ENCODE assay signal across 8 cellular contexts in genomic region chr2:42493468-42493884, GRCh38. TPM values are rescaled to one million over a fixed set of nuclear protein-coding genes. Genes with fewer than 3 reads are reported as not detected.
DNase-seq lines count a peak whose midpoint lies in the region; ATAC-seq lines count a peak whose summit lies in the region.

No MANE protein-coding gene starts in this region.

- peak overlapping the region in 3 of 4 donors; percentile 67 to 77 (median 74) for H3K4me3 Mint-ChIP-seq in CD4-positive, CD25-positive, alpha-beta regulatory T cell
- H3K4me3 Mint-ChIP-seq in activated naive CD8-positive, alpha-beta T cell treated with anti-CD3 and anti-CD28 coated beads for 36 hours, result peak overlapping the region; percentile 59

- H3K9me3 Mint-ChIP-seq in CD4-positive, CD25-positive, alpha-beta regulatory T cell, result peaks cover 0 to 2% (median 0%) of the 10 kb centered on the region in 7 donors
- H3K9me3 Mint-ChIP-seq in activated naive CD8-positive, alpha-beta T cell treated with anti-CD3 and anti-CD28 coated beads for 36 hours, result no peaks in the 10 kb centered on the region

- H3K27me3 ChIP-seq in CD4-positive, CD25-positive, alpha-beta regulatory T cell (ENCODE audit: control insufficient read depth, insufficient read depth, low read length), result peaks cover 11% of the 10 kb centered on the region
- H3K27me3 ChIP-seq in H7 (ENCODE audit: control insufficient read depth, insufficient read depth, low read length), result peaks cover 26% of the 10 kb centered on the region
- peaks cover 68% of the 10 kb centered on the region for H3K27me3 ChIP-seq in mononuclear cell (ENCODE audit: insufficient read depth, low read length)

- no peak overlapping the region for H3K27ac ChIP-seq in CD4-positive, CD25-positive, alpha-beta regulatory T cell (ENCODE audit: insufficient read depth, low read length, poor library complexity, severe bottlenecking)

- no peak overlapping the region for H3K27ac Mint-ChIP-seq in CD4-positive, CD25-positive, alpha-beta regulatory T cell
- H3K27ac Mint-ChIP-seq in activated naive CD8-positive, alpha-beta T cell treated with anti-CD3 and anti-CD28 coated beads for 36 hours, result no peak overlapping the region

- peaks cover 67% of the 10 kb centered on the region for H3K27me3 Mint-ChIP-seq in CD4-positive, CD25-positive, alpha-beta regulatory T cell
- peaks cover 12% of the 10 kb centered on the region for H3K27me3 Mint-ChIP-seq in activated naive CD8-positive, alpha-beta T cell treated with anti-CD3 and anti-CD28 coated beads for 36 hours

- H3K4me3 ChIP-seq in CD4-positive, CD25-positive, alpha-beta regulatory T cell (ENCODE audit: low read depth, low read length), result no peak overlapping the region
- H3K4me3 ChIP-seq in H7 (ENCODE audit: insufficient read depth, low read depth, low read length) (peak overlapping the region; percentile 73), mononuclear cell (ENCODE audit: low read length) (peak overlapping the region; percentile 38)

- H3K36me3 Mint-ChIP-seq in CD4-positive, CD25-positive, alpha-beta regulatory T cell, result no peaks in the 10 kb centered on the region
- no peaks in the 10 kb centered on the region for H3K36me3 Mint-ChIP-seq in activated naive CD8-positive, alpha-beta T cell treated with anti-CD3 and anti-CD28 coated beads for 36 hours

- H3K9me3 ChIP-seq in CD4-positive, CD25-positive, alpha-beta regulatory T cell (ENCODE audit: control insufficient read depth in 2 of 2, low read length in 2 of 2), result no peaks in the 10 kb centered on the region
- H3K9me3 ChIP-seq in mononuclear cell (ENCODE audit: low read depth, low read length), result no peaks in the 10 kb centered on the region

- peak in 1 of 2 donors; percentile 7 for ATAC-seq in CD4-positive, CD25-positive, alpha-beta regulatory T cell (ENCODE audit: low read depth in 2 of 2)
- ATAC-seq in HG02970 (IDR thresholded peaks at IDR 0.05; ENCODE audit: low FRiP score, unreplicated experiment), result no peak

- no peaks in the 10 kb centered on the region for H3K36me3 ChIP-seq in CD4-positive, CD25-positive, alpha-beta regulatory T cell (ENCODE audit: control insufficient read depth, insufficient read depth, low read length)
- H3K36me3 ChIP-seq in H7 (replicated peaks; ENCODE audit: control insufficient read depth, insufficient read depth, low read length), result no peaks in the 10 kb centered on the region; the same call in 1 of the 2 replicates

- peaks cover 6 to 11% (median 8%) of the 10 kb centered on the region in 4 donors for H3K4me1 Mint-ChIP-seq in CD4-positive, CD25-positive, alpha-beta regulatory T cell
- H3K4me1 Mint-ChIP-seq in activated naive CD8-positive, alpha-beta T cell treated with anti-CD3 and anti-CD28 coated beads for 36 hours, result peaks cover 10% of the 10 kb centered on the region

- peak in 1 of 3 donors; percentile 29 for DNase-seq in CD4-positive, CD25-positive, alpha-beta regulatory T cell
- DNase-seq in H7, result peak; percentile 83
- DNase-seq in activated naive CD8-positive, alpha-beta T cell treated with anti-CD3 and anti-CD28 coated beads for 36 hours, result no peak
- no peak for DNase-seq in NOMO-1 treated with dmso at 0.1 percent for 144 hours (lab: John Stamatoyannopoulos, UW; ENCODE audit: unreplicated experiment)
- no peak for DNase-seq in KG1 (lab: John Stamatoyannopoulos, UW)
- DNase-seq in activated CD4-positive, alpha-beta T cell treated with anti-CD3 and anti-CD28 coated beads, Interleukin-2, amount 50 U/mL, for 1 hour, result no peak

- H3K4me1 ChIP-seq in CD4-positive, CD25-positive, alpha-beta regulatory T cell (ENCODE audit: control insufficient read depth, insufficient read depth, low read length, poor library complexity, severe bottlenecking), result peaks cover 23% of the 10 kb centered on the region
- peaks cover 23% of the 10 kb centered on the region for H3K4me1 ChIP-seq in mononuclear cell (ENCODE audit: insufficient read depth, low read length)

RNA-seq across cellular contexts. Expression of gene KCNG3, which starts 0.3 kb away (rescaled TPM):
- total RNA-seq in CD4-positive, CD25-positive, alpha-beta regulatory T cell, result not detected
- polyA plus RNA-seq in CD4-positive, CD25-positive, alpha-beta regulatory T cell, result not detected
- 2.7 and 5.4 TPM in 2 replicates for total RNA-seq in H7 (2014; rRNA removed; shearing (Covaris generic))
- under 1 TPM; 0.29 to 0.48 TPM for total RNA-seq in activated naive CD8-positive, alpha-beta T cell treated with anti-CD3 and anti-CD28 coated beads for 36 hours
- 0.31 TPM for total RNA-seq in mononuclear cell
